ENCODE assay signal across 11 cellular contexts in the genomic region with DNA sequence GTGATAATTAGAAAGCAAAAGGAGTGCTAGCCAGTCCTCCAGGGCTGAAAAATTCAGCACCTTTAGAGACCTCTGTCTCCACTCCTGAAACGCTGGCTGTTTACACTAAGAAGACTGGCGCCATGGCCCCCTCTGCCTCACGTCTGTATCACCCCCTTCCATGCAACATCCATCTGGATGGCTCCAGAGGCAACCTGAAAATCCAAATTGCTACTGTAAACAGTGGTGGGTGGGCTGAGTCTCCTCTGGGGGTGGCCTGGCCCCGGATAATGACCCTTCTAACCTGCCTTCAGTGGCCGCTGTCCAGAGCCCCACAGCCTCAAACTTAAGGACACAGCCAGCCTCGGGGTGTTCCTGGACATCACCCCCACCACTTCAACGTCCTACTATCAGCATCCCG. TPM values are rescaled to one million over a fixed set of nuclear protein-coding genes. Genes with fewer than 3 reads are reported as not detected.
DNase-seq lines count a peak whose midpoint lies in the region; ATAC-seq, FAIRE-seq and TF ChIP-seq lines count a peak whose summit lies in the region.
"Had no signal": no experiment of that assay in that cellular context is flagged by ENCODE, and none has a peak within 500 bp of the region (broad histone marks: within the 10 kb centered on the region; RNA-seq: fewer than 3 reads in every experiment).

No MANE protein-coding gene starts in this region.

- DNase-seq in DMS79 treated with DMSO at 0.1 percent for 48 hours (lab: John Stamatoyannopoulos, UW) (peak; percentile 43), DMS79 (lab: John Stamatoyannopoulos, UW) (no peak), iPS-NIHi11 (ENCODE audit: low spot score) (peak; percentile 11), spleen (no peak), frontal cortex (ENCODE audit: low spot score in 2 of 2) (no peak)
- DNase-seq in activated T-cell treated with anti-CD3 and anti-CD28 coated beads, Interleukin-2, amount 50 U/mL, for 72 hours, result no peak
- DNase-seq: 8988T; central memory CD4-positive, alpha-beta T cell; NCI-H510A had no signal

- peaks cover 0 to 51% (median 12%) of the 10 kb centered on the region in 7 donors for H3K27me3 ChIP-seq in spleen (replicated peaks in 1 of 7)

- H3K36me3 Mint-ChIP-seq in activated naive CD8-positive, alpha-beta T cell, result no peaks in the 10 kb centered on the region
- peaks cover 4 to 5% of the 10 kb centered on the region in 2 donors for H3K36me3 Mint-ChIP-seq in activated T-cell treated with anti-CD3 and anti-CD28 coated beads, Interleukin-2, amount 50 U/mL, for 72 hours (ENCODE audit: insufficient read depth in 2 of 2)

- peaks cover 34% of the 10 kb centered on the region for H3K27me3 Mint-ChIP-seq in activated naive CD8-positive, alpha-beta T cell
- H3K27me3 Mint-ChIP-seq in activated T-cell treated with anti-CD3 and anti-CD28 coated beads, Interleukin-2, amount 50 U/mL, for 72 hours (ENCODE audit: low read depth), result peaks cover 55% of the 10 kb centered on the region

- H3K27ac Mint-ChIP-seq in activated naive CD8-positive, alpha-beta T cell, result no peak overlapping the region
- no peak overlapping the region for H3K27ac Mint-ChIP-seq in activated T-cell treated with anti-CD3 and anti-CD28 coated beads, Interleukin-2, amount 50 U/mL, for 72 hours

- H3K4me3 ChIP-seq in spleen, result peak overlapping the region in 6 of 8 donors; percentile 36 to 83 (median 64)

- no peaks in the 10 kb centered on the region for H3K9me3 ChIP-seq in spleen

- no peaks in the 10 kb centered on the region for H3K9me3 Mint-ChIP-seq in activated naive CD8-positive, alpha-beta T cell (ENCODE audit: low read depth)
- no peaks in the 10 kb centered on the region for H3K9me3 Mint-ChIP-seq in activated T-cell treated with anti-CD3 and anti-CD28 coated beads, Interleukin-2, amount 50 U/mL, for 72 hours

- ATAC-seq in activated T-cell treated with anti-CD3 and anti-CD28 coated beads, Interleukin-2, amount 50 U/mL, for 72 hours (replicated peaks in 1 of 2), result no peak
- ATAC-seq in GM18502 (IDR thresholded peaks at IDR 0.05; ENCODE audit: poor library complexity, unreplicated experiment), result no peak

- TF ChIP-seq CTCF in spleen (IDR thresholded peaks at IDR 0.05 in 8 of 11, conservative IDR thresholded peaks at IDR 0.05 in 3 of 11), result no peak

- no peak for TF ChIP-seq POLR2A in spleen (IDR thresholded peaks at IDR 0.05)

- H3K4me1 ChIP-seq in spleen, result peaks cover 0 to 21% (median 12%) of the 10 kb centered on the region in 6 donors

- WGBS in spleen, 5 donors, result 9 to 14% (median 11%) methylated on average over 8 of the region's 8 CpGs

- intact Hi-C loops in spleen (cut with DNase I; ENCODE audit: low total_unique reads), result no loop called here

- no peak overlapping the region for H3K27ac ChIP-seq in spleen

- no peak for FAIRE-seq in frontal cortex (lab: Jason Lieb, UNC)

- peaks cover 7% of the 10 kb centered on the region for H3K4me1 Mint-ChIP-seq in activated naive CD8-positive, alpha-beta T cell (ENCODE audit: low read depth)
- H3K4me1 Mint-ChIP-seq in activated T-cell treated with anti-CD3 and anti-CD28 coated beads, Interleukin-2, amount 50 U/mL, for 72 hours (ENCODE audit: low read depth), result peaks cover 9% of the 10 kb centered on the region

- H3K36me3 ChIP-seq in spleen, result no peaks in the 10 kb centered on the region

- peak overlapping the region; percentile 71 for H3K4me3 Mint-ChIP-seq in activated naive CD8-positive, alpha-beta T cell
- peak overlapping the region in 1 of 2 donors; percentile 81 for H3K4me3 Mint-ChIP-seq in activated T-cell treated with anti-CD3 and anti-CD28 coated beads, Interleukin-2, amount 50 U/mL, for 72 hours

RNA-seq across cellular contexts. Expression of a gene that starts 1.4 kb away (rescaled TPM):
- total RNA-seq in spleen (1 to 10 TPM; 2.1 to 8.9 (median 5.2) TPM), frontal cortex (17.1 TPM)
- polyA plus RNA-seq in spleen, result 1 to 10 TPM; 1.0 to 1.8 (median 1.5) TPM
- total RNA-seq in activated T-cell treated with anti-CD3 and anti-CD28 coated beads, Interleukin-2, amount 50 U/mL, for 72 hours, result not detected

Comparison
In these comparisons a context has a peak if more than half of its experiments do, and no peak if none do; other contexts are left out.
1. DNase-seq: peak in DMS79 treated with DMSO at 0.1 percent for 48 hours (single experiment) and iPS-NIHi11 (single experiment); none in DMS79 (single experiment), spleen (single experiment), frontal cortex (0 of 2) and activated T-cell treated with anti-CD3 and anti-CD28 coated beads, Interleukin-2, amount 50 U/mL, for 72 hours (0 of 2).